In genomic region chr22:39503590-39503989, GRCh38 we compare ENCODE assay signal across 9 cellular contexts. TPM values are rescaled to one million over a fixed set of nuclear protein-coding genes. Genes with fewer than 3 reads are reported as not detected.
DNase-seq lines count a peak whose midpoint lies in the region; ATAC-seq, FAIRE-seq and TF ChIP-seq lines count a peak whose summit lies in the region.
"Had no signal": no experiment of that assay in that cellular context is flagged by ENCODE, and none has a peak within 500 bp of the region (broad histone marks: within the 10 kb centered on the region; RNA-seq: fewer than 3 reads in every experiment).

No MANE protein-coding gene starts in this region.

- CTCF ChIA-PET in activated CD8-positive, alpha-beta T cell treated with anti-CD3 and anti-CD28 coated beads, Interleukin-2, amount 10 ng/mL, durations not matched to agents 7 days and 5 days (lab: Charles Lee) = interaction anchor here (0.7 to 4.2 kb wide), 4 partner anchors 10 to 28 kb away, joined by 3 to 31 read pairs (median 16); no protein-coding TSS in a partner anchor

- peak overlapping the region; percentile 98 for H3K4me3 Mint-ChIP-seq in activated CD8-positive, alpha-beta T cell treated with anti-CD3 and anti-CD28 coated beads, Interleukin-2, amount 10 ng/mL, durations not matched to agents 7 days and 5 days

- FAIRE-seq in kidney (lab: Jason Lieb, UNC) = no peak

- peak overlapping the region in 1 of 2 donors; percentile 72 for H3K9ac ChIP-seq in kidney (ENCODE audit: low read length in 2 of 2)

- H3K4me1 Mint-ChIP-seq in activated CD8-positive, alpha-beta T cell treated with anti-CD3 and anti-CD28 coated beads, Interleukin-2, amount 10 ng/mL, durations not matched to agents 7 days and 5 days (ENCODE audit: low read depth) = peaks cover 38% of the 10 kb centered on the region

- no peak for TF ChIP-seq POLR2A in heart left ventricle (IDR thresholded peaks at IDR 0.05)

- peaks cover 6% of the 10 kb centered on the region for H3K27me3 Mint-ChIP-seq in activated CD8-positive, alpha-beta T cell treated with anti-CD3 and anti-CD28 coated beads, Interleukin-2, amount 10 ng/mL, durations not matched to agents 7 days and 5 days (ENCODE audit: low read depth)

- H3K4me1 ChIP-seq in heart left ventricle (peaks cover 14 to 60% (median 40%) of the 10 kb centered on the region in 12 donors), kidney (ENCODE audit: control insufficient read depth in 1 of 2, insufficient read depth in 1 of 2, low read depth in 1 of 2, low read length in 2 of 2) (peaks cover 20 to 23% of the 10 kb centered on the region in 2 donors), upper lobe of right lung (peaks cover 31% of the 10 kb centered on the region)

- intact Hi-C loops in heart left ventricle (cut with DNase I) (loop anchor here in 7 of 10 donors (2.0 to 10.0 kb wide), 5 partner anchors 15 to 106 kb away; partner anchors contain the start of genes ATF4 (in 2 of the 7) and TAB1 (in 2 of the 7)), cardiac septum (cut with DNase I) (no loop called here), kidney (cut with DNase I) (no loop called here), upper lobe of right lung (cut with DNase I) (no loop called here)

- H3K27me3 ChIP-seq in heart left ventricle (no peaks in the 10 kb centered on the region), upper lobe of right lung (no peaks in the 10 kb centered on the region)

- H3K36me3 Mint-ChIP-seq in activated CD8-positive, alpha-beta T cell treated with anti-CD3 and anti-CD28 coated beads, Interleukin-2, amount 10 ng/mL, durations not matched to agents 7 days and 5 days (ENCODE audit: low read depth) = peaks cover 40% of the 10 kb centered on the region

- no peak for TF ChIP-seq CTCF in heart left ventricle (IDR thresholded peaks at IDR 0.05)
- no peak for TF ChIP-seq CTCF in kidney (IDR thresholded peaks at IDR 0.05; ENCODE audit: borderline replicate concordance, extremely low read depth, insufficient read depth)
- TF ChIP-seq CTCF in upper lobe of right lung (IDR thresholded peaks at IDR 0.05) = no peak

- no peaks in the 10 kb centered on the region for H3K9me3 Mint-ChIP-seq in activated CD8-positive, alpha-beta T cell treated with anti-CD3 and anti-CD28 coated beads, Interleukin-2, amount 10 ng/mL, durations not matched to agents 7 days and 5 days (ENCODE audit: insufficient read depth)

- DNase-seq in heart left ventricle (no peak), cardiac septum (ENCODE audit: low spot score) (no peak), kidney (no peak), upper lobe of right lung (no peak), pons (ENCODE audit: low spot score) (no peak), nucleus accumbens (lab: John Stamatoyannopoulos, UW) (no peak)
- no peak for DNase-seq in activated CD8-positive, alpha-beta T cell treated with anti-CD3 and anti-CD28 coated beads, Interleukin-2, amount 10 ng/mL, durations not matched to agents 7 days and 5 days
- DNase-seq: SW 1271 had no signal

- WGBS in heart left ventricle, 4 donors = 46 to 59% (median 53%) methylated on average over 7 of the region's 7 CpGs

- H3K36me3 ChIP-seq in heart left ventricle (peaks cover 5 to 49% (median 45%) of the 10 kb centered on the region in 9 donors), kidney (ENCODE audit: control insufficient read depth in 1 of 2, insufficient read depth in 2 of 2, low read length in 2 of 2) (peaks cover 27% of the 10 kb centered on the region in 2 donors), upper lobe of right lung (peaks cover 47% of the 10 kb centered on the region)

- peak overlapping the region; percentile 32 for H3K27ac Mint-ChIP-seq in activated CD8-positive, alpha-beta T cell treated with anti-CD3 and anti-CD28 coated beads, Interleukin-2, amount 10 ng/mL, durations not matched to agents 7 days and 5 days

- peak overlapping the region in 2 of 12 donors; percentile 84 to 93 for H3K27ac ChIP-seq in heart left ventricle
- no peak overlapping the region for H3K27ac ChIP-seq in kidney (ENCODE audit: low read depth in 2 of 2, low read length in 2 of 2)
- H3K27ac ChIP-seq in upper lobe of right lung = peak overlapping the region; percentile 85

- H3K9me3 ChIP-seq in heart left ventricle (no peaks in the 10 kb centered on the region), kidney (ENCODE audit: control insufficient read depth in 1 of 2, low read length in 2 of 2) (no peaks in the 10 kb centered on the region), upper lobe of right lung (no peaks in the 10 kb centered on the region)

- POLR2A ChIA-PET in activated CD8-positive, alpha-beta T cell treated with anti-CD3 and anti-CD28 coated beads, Interleukin-2, amount 10 ng/mL, durations not matched to agents 7 days and 5 days (lab: Charles Lee) = interaction anchor here (4.3 kb wide), 1 partner anchor 17 kb away, joined by 43 read pairs; the partner anchor contains the start of gene ATF4

- peak overlapping the region in 11 of 12 donors; percentile 76 to 99 (median 95) for H3K4me3 ChIP-seq in heart left ventricle
- H3K4me3 ChIP-seq in kidney (ENCODE audit: low read length in 2 of 2) = peak overlapping the region; percentile 77 to 92
- peak overlapping the region; percentile 98 for H3K4me3 ChIP-seq in upper lobe of right lung

- ATAC-seq in heart left ventricle (no peak), upper lobe of right lung (no peak), GM18909 (IDR thresholded peaks at IDR 0.05; ENCODE audit: poor library complexity, unreplicated experiment) (no peak)
- no peak for ATAC-seq in activated CD8-positive, alpha-beta T cell treated with anti-CD3 and anti-CD28 coated beads, Interleukin-2, amount 10 ng/mL, durations not matched to agents 7 days and 5 days

RNA-seq across cellular contexts. Expression of gene MIEF1, which starts 1.5 kb away (rescaled TPM):
- total RNA-seq in heart left ventricle = 10 to 100 TPM; 15.4 to 25.2 (median 18.7) TPM
- 10 to 100 TPM in 1 of 2 donors, 1 to 10 TPM in 1; 6.5 to 22.3 TPM for polyA plus RNA-seq in heart left ventricle
- 19.4 TPM for total RNA-seq in cardiac septum
- total RNA-seq in activated CD8-positive, alpha-beta T cell treated with anti-CD3 and anti-CD28 coated beads, Interleukin-2, amount 10 ng/mL, durations not matched to agents 7 days and 5 days = 10 to 100 TPM; 37.9 to 38.2 TPM
- total RNA-seq in kidney = 27.9 TPM
- polyA plus RNA-seq in kidney (ENCODE audit: insufficient read depth, low read depth, low replicate concordance) = 13.0 TPM
- total RNA-seq in upper lobe of right lung = 24.3 TPM

RNA-seq across cellular contexts. Expression of gene ATF4, which starts 16.8 kb away (rescaled TPM):
- total RNA-seq in heart left ventricle (100 to 1,000 TPM; 117 to 322 (median 168) TPM), cardiac septum (177 TPM), kidney (261 TPM), upper lobe of right lung (327 TPM)
- polyA plus RNA-seq in heart left ventricle (100 to 1,000 TPM; 378 to 458 TPM), kidney (ENCODE audit: insufficient read depth, low read depth, low replicate concordance) (293 TPM)
- total RNA-seq in activated CD8-positive, alpha-beta T cell treated with anti-CD3 and anti-CD28 coated beads, Interleukin-2, amount 10 ng/mL, durations not matched to agents 7 days and 5 days = 100 to 1,000 TPM; 412 to 426 TPM

RNA-seq across cellular contexts. Expression of gene RPS19BP1, which starts 29.0 kb away (rescaled TPM):
- total RNA-seq in heart left ventricle (100 to 1,000 TPM in 2 of 9 donors, 10 to 100 TPM in 7; 33.2 to 108 (median 44.5) TPM), cardiac septum (43.7 TPM), kidney (51.8 TPM), upper lobe of right lung (72.5 TPM)
- polyA plus RNA-seq in heart left ventricle (100 to 1,000 TPM; 154 to 220 TPM), kidney (ENCODE audit: insufficient read depth, low read depth, low replicate concordance) (180 TPM)
- 10 to 100 TPM; 80.1 to 80.2 TPM for total RNA-seq in activated CD8-positive, alpha-beta T cell treated with anti-CD3 and anti-CD28 coated beads, Interleukin-2, amount 10 ng/mL, durations not matched to agents 7 days and 5 days

RNA-seq across cellular contexts. Expression of gene MGAT3, which starts 46.8 kb away (rescaled TPM):
- total RNA-seq in heart left ventricle (1 to 10 TPM; 3.4 to 9.9 (median 4.7) TPM), cardiac septum (24.1 TPM), kidney (5.4 TPM), upper lobe of right lung (34.8 TPM)
- polyA plus RNA-seq in heart left ventricle (1 to 10 TPM; 2.2 to 2.6 TPM), kidney (ENCODE audit: insufficient read depth, low read depth, low replicate concordance) (2.7 TPM)
- 10 to 100 TPM in 1 of 2 experiments, 1 to 10 TPM in 1; 9.1 to 10.0 TPM for total RNA-seq in activated CD8-positive, alpha-beta T cell treated with anti-CD3 and anti-CD28 coated beads, Interleukin-2, amount 10 ng/mL, durations not matched to agents 7 days and 5 days

Comparison
In these comparisons a context has a peak if more than half of its experiments do, and no peak if none do; other contexts are left out.
1. intact Hi-C loops: an anchor here in heart left ventricle (2.0 to 10.0 kb wide); none called in cardiac septum, kidney and upper lobe of right lung.